ENCODE assay signal across 19 cellular contexts in genomic region chr22:41377846-41378245, GRCh38. TPM values are rescaled to one million over a fixed set of nuclear protein-coding genes. Genes with fewer than 3 reads are reported as not detected.
DNase-seq lines count a peak whose midpoint lies in the region; FAIRE-seq and TF ChIP-seq lines count a peak whose summit lies in the region.
"Had no signal": no experiment of that assay in that cellular context is flagged by ENCODE, and none has a peak within 500 bp of the region (broad histone marks: within the 10 kb centered on the region; RNA-seq: fewer than 3 reads in every experiment).

No MANE protein-coding gene starts in this region.

- no peaks in the 10 kb centered on the region for H3K4me1 Mint-ChIP-seq in Caco-2 (ENCODE audit: low read depth, unreplicated experiment)

- no peaks in the 10 kb centered on the region for H3K27me3 ChIP-seq in BLaER1 treated with 17β-estradiol and CSF1 and Interleukin-3, amounts not matched to agents 10 nM and 100 nM
- H3K27me3 ChIP-seq in H1 (replicated peaks in 1 of 4; ENCODE audit: control insufficient read depth in 3 of 4, extremely low read depth in 1 of 4, insufficient read depth in 3 of 4, low read length in 3 of 4) (no peaks in the 10 kb centered on the region; a peak in 1 of 7 replicates), stomach smooth muscle (ENCODE audit: control insufficient read depth in 1 of 2, insufficient read depth in 2 of 2, low read length in 2 of 2) (no peaks in the 10 kb centered on the region), Caco-2 (replicated peaks; ENCODE audit: control insufficient read depth, insufficient read depth, low read length) (no peaks in the 10 kb centered on the region)

- no peak overlapping the region for H2BK12ac ChIP-seq in H1 (ENCODE audit: low read depth, low read length)

- peaks cover 22% of the 10 kb centered on the region for H3K36me3 Mint-ChIP-seq in Caco-2 (ENCODE audit: insufficient read depth, unreplicated experiment)

- H3K9ac ChIP-seq in BLaER1 treated with 17β-estradiol and CSF1 and Interleukin-3, amounts not matched to agents 10 nM and 100 nM, result peak overlapping the region in 2 of 11 experiments; percentile 28 to 35; a peak in 3 of 22 replicates
- no peak overlapping the region for H3K9ac ChIP-seq in H1 (replicated peaks in 1 of 4; ENCODE audit: extremely low read depth in 1 of 4, low read depth in 3 of 4, low read length in 3 of 4)
- no peak overlapping the region for H3K9ac ChIP-seq in stomach smooth muscle (ENCODE audit: low read length in 2 of 2)

- no peaks in the 10 kb centered on the region for H3K27me3 Mint-ChIP-seq in Caco-2 (ENCODE audit: insufficient read depth, unreplicated experiment)
- H3K27me3 Mint-ChIP-seq: CD4-positive, alpha-beta memory T cell had no signal

- H3K4me3 Mint-ChIP-seq in Caco-2 (ENCODE audit: unreplicated experiment), result no peak overlapping the region
- H3K4me3 Mint-ChIP-seq: CD4-positive, alpha-beta memory T cell; GM23338 had no signal

- H3K79me1 ChIP-seq in H1 (ENCODE audit: low read depth, low read length), result no peaks in the 10 kb centered on the region

- BruUV-seq in Caco-2 (replicated peaks; lab: Mats Ljungman, UMichigan), result no TSS peak

- CTCF ChIA-PET in H1 (lab: Charles Lee; ENCODE audit: partially characterized antibody) (interaction anchor here (1.0 to 1.4 kb wide), 4 partner anchors 24 to 32 kb away, joined by 3 to 5 read pairs (median 4); no protein-coding TSS in a partner anchor), Caco-2 (lab: Charles Lee) (no interaction called here)

- 82 to 100% methylated on average over 1 to 4 of the region's 6 CpGs for WGBS in H1 (ENCODE audit: extremely low coverage in 1 of 2, insufficient coverage in 1 of 2, insufficient read length in 1 of 2, insufficient replicate concordance in 2 of 2, low coverage in 1 of 2, low lambda C conversion rate in 2 of 2, missing lambda C conversion rate in 1 of 2), 2 experiments

- FAIRE-seq in H1 (lab: Jason Lieb, UNC), result no peak

- H3K79me2 ChIP-seq in H1 (ENCODE audit: control insufficient read depth in 1 of 2, insufficient read depth in 2 of 2, low read length in 2 of 2), result no peaks in the 10 kb centered on the region

- no peak overlapping the region for H2BK120ac ChIP-seq in H1 (replicated peaks; ENCODE audit: low read depth, low read length)

- no peak for TF ChIP-seq RAD21 in H1 (IDR thresholded peaks at IDR 0.05 in 1 of 2, conservative IDR thresholded peaks at IDR 0.05 in 1 of 2; ENCODE audit: low read depth in 2 of 2, low read length in 2 of 2)

- H3K4me3 ChIP-seq in BLaER1 treated with 17β-estradiol and CSF1 and Interleukin-3, amounts not matched to agents 10 nM and 100 nM, result no peak overlapping the region
- no peak overlapping the region for H3K4me3 ChIP-seq in H1 (ENCODE audit: extremely low read depth in 1 of 4, insufficient read depth in 2 of 4, low read depth in 3 of 4, low read length in 4 of 4)
- no peak overlapping the region for H3K4me3 ChIP-seq in stomach smooth muscle (ENCODE audit: low read length in 2 of 2)
- no peak overlapping the region for H3K4me3 ChIP-seq in Caco-2 (ENCODE audit: low read depth, low read length)
- H3K4me3 ChIP-seq: GM23338 had no signal

- peaks cover 0 to 5% (median 0%) of the 10 kb centered on the region in 11 experiments; a peak in 3 of 22 replicates for H4K20me1 ChIP-seq in BLaER1 treated with 17β-estradiol and CSF1 and Interleukin-3, amounts not matched to agents 10 nM and 100 nM
- peaks cover 0 to 2% of the 10 kb centered on the region in 2 experiments for H4K20me1 ChIP-seq in H1 (replicated peaks in 1 of 2; ENCODE audit: control insufficient read depth in 1 of 2, insufficient read depth in 2 of 2, low read length in 2 of 2)

- H3K23ac ChIP-seq in H1 (ENCODE audit: insufficient read length), result no peak overlapping the region

- TF ChIP-seq CTCF in H1 (IDR thresholded peaks at IDR 0.05; ENCODE audit: control extremely low read depth in 1 of 3, insufficient read depth in 1 of 3, low read depth in 1 of 3, low read length in 3 of 3) (no peak), Caco-2 (IDR thresholded peaks at IDR 0.05; ENCODE audit: insufficient read depth in 1 of 2, low read depth in 1 of 2, low read length in 1 of 2, severe bottlenecking in 1 of 2, unreplicated experiment in 1 of 2) (no peak)

- H3K27ac ChIP-seq in BLaER1 treated with 17β-estradiol and CSF1 and Interleukin-3, amounts not matched to agents 10 nM and 100 nM, result no peak overlapping the region
- H3K27ac ChIP-seq in H1 (ENCODE audit: low read depth, low read length) (no peak overlapping the region), stomach smooth muscle (ENCODE audit: low read length) (peak overlapping the region; percentile 31)
- H3K27ac ChIP-seq: HL-60, RWPE1 had no signal

- DNase-seq in MV-4-11 (lab: John Stamatoyannopoulos, UW), result peak; percentile 44
- DNase-seq in H1 (ENCODE audit: low read depth in 1 of 2, low spot score in 2 of 2), result no peak
- no peak for DNase-seq in NCI-H2081 treated with DMSO at 0.1 percent for 48 hours (lab: John Stamatoyannopoulos, UW)
- DNase-seq in epidermal melanocyte (ENCODE audit: insufficient read length, low spot score), result no peak
- no peak for DNase-seq in Caco-2
- DNase-seq: AML-193; CD4-positive, alpha-beta memory T cell; DND-41; GDM1; KG1; NCI-H187 treated with DMSO at 0.1 percent for 48 hours; NCI-H2171; NCI-H510A treated with DMSO at 0.1 percent for 48 hours; OCI-M1 had no signal

- H3K36me3 ChIP-seq in BLaER1 treated with 17β-estradiol and CSF1 and Interleukin-3, amounts not matched to agents 10 nM and 100 nM, result no peaks in the 10 kb centered on the region
- H3K36me3 ChIP-seq in H1 (ENCODE audit: control insufficient read depth in 2 of 4, insufficient read depth in 4 of 4, low read length in 3 of 4) (no peaks in the 10 kb centered on the region), stomach smooth muscle (ENCODE audit: control insufficient read depth in 2 of 2, insufficient read depth in 2 of 2, low read length in 2 of 2) (peaks cover 3 to 7% of the 10 kb centered on the region in 2 donors), Caco-2 (ENCODE audit: control insufficient read depth, insufficient read depth, low read length) (no peaks in the 10 kb centered on the region)

- intact Hi-C loops in Caco-2 (cut with micrococcal nuclease; ENCODE audit: unreplicated experiment), result no loop called here

- H2BK20ac ChIP-seq in H1 (ENCODE audit: low read length), result no peak overlapping the region

- H3K4ac ChIP-seq in H1 (replicated peaks; ENCODE audit: insufficient read length, low read depth, low read length), result no peak overlapping the region

- no peak for TF ChIP-seq POLR2A in H1 (IDR thresholded peaks at IDR 0.05; ENCODE audit: control extremely low read depth in 1 of 2, low read depth in 2 of 2, low read length in 2 of 2)

- H2AK5ac ChIP-seq in H1 (ENCODE audit: low read depth, low read length), result no peak overlapping the region

- POLR2A ChIA-PET in H1 (lab: Charles Lee; ENCODE audit: partially characterized antibody), result interaction anchor here (0.7 to 7.5 kb wide), 7 partner anchors 8 to 86 kb away, joined by 3 to 129 read pairs (median 3); partner anchors contain the start of gene TOB2
- POLR2A ChIA-PET in Caco-2 (lab: Charles Lee), result interaction anchor here (0.5 to 0.7 kb wide), 3 partner anchors 14 to 216 kb away, joined by 4 to 8 read pairs (median 4); no protein-coding TSS in a partner anchor

- no peak overlapping the region for H4K5ac ChIP-seq in H1 (ENCODE audit: insufficient read length, low read depth, low read length)

- peaks cover 9% of the 10 kb centered on the region for H3K23me2 ChIP-seq in H1 (ENCODE audit: low read depth, low read length)

- peaks cover 24 to 51% (median 32%) of the 10 kb centered on the region in 10 experiments for H3K4me1 ChIP-seq in BLaER1 treated with 17β-estradiol and CSF1 and Interleukin-3, amounts not matched to agents 10 nM and 100 nM
- H3K4me1 ChIP-seq in H1 (replicated peaks in 1 of 4; ENCODE audit: control insufficient read depth in 3 of 4, insufficient read depth in 4 of 4, low read length in 3 of 4) (peaks cover 0 to 6% (median 5%) of the 10 kb centered on the region in 4 experiments; a peak in 5 of 7 replicates), stomach smooth muscle (ENCODE audit: control insufficient read depth, insufficient read depth, low read length) (peaks cover 16% of the 10 kb centered on the region), Caco-2 (peaks cover 10% of the 10 kb centered on the region)

- no peaks in the 10 kb centered on the region for H3K9me3 Mint-ChIP-seq in Caco-2 (ENCODE audit: unreplicated experiment)
- H3K9me3 Mint-ChIP-seq: CD4-positive, alpha-beta memory T cell; GM23338 had no signal

- no peak overlapping the region for H3K56ac ChIP-seq in H1 (replicated peaks; ENCODE audit: insufficient read length, low read depth, low read length)

- no peak overlapping the region for H3K18ac ChIP-seq in H1 (ENCODE audit: extremely low read depth, low read length)

- H3K14ac ChIP-seq in H1 (ENCODE audit: insufficient read length), result no peak overlapping the region

- peak overlapping the region; percentile 65; the same call in 1 of the 2 replicates for H2BK15ac ChIP-seq in H1 (ENCODE audit: low read length)

- no peak overlapping the region for H4K91ac ChIP-seq in H1 (replicated peaks; ENCODE audit: insufficient read length, low read length)

- H2AFZ ChIP-seq in H1 (ENCODE audit: low read length), result no peak overlapping the region
- H2AFZ ChIP-seq: GM23338 had no signal

- no peak overlapping the region for H2BK5ac ChIP-seq in H1 (ENCODE audit: low read depth, low read length)

- H3K27ac Mint-ChIP-seq in Caco-2 (ENCODE audit: unreplicated experiment), result no peak overlapping the region

- no peak for TF ChIP-seq EP300 in H1 (IDR thresholded peaks at IDR 0.05; ENCODE audit: borderline replicate concordance in 1 of 2, low read depth in 2 of 2, low read length in 2 of 2)

- H4K8ac ChIP-seq in H1 (ENCODE audit: extremely low read depth, insufficient read depth, low read length), result no peak overlapping the region

- H3K9me3 ChIP-seq in BLaER1 treated with 17β-estradiol and CSF1 and Interleukin-3, amounts not matched to agents 10 nM and 100 nM (replicated peaks in 1 of 11), result 0 out of 22 replicates have a peak, but pooled peaks cover 0 to 3% (median 0%) of the 10 kb centered on the region in 11 experiments
- no peaks in the 10 kb centered on the region for H3K9me3 ChIP-seq in H1 (ENCODE audit: insufficient read depth in 2 of 2, low read depth in 1 of 2, low read length in 1 of 2)
- H3K9me3 ChIP-seq in stomach smooth muscle (ENCODE audit: control insufficient read depth in 2 of 2, low read length in 2 of 2), result no peaks in the 10 kb centered on the region
- no peaks in the 10 kb centered on the region for H3K9me3 ChIP-seq in Caco-2

- peak overlapping the region; percentile 23 to 79 (median 44); a peak in 20 of 22 replicates for H3K4me2 ChIP-seq in BLaER1 treated with 17β-estradiol and CSF1 and Interleukin-3, amounts not matched to agents 10 nM and 100 nM
- no peak overlapping the region for H3K4me2 ChIP-seq in H1 (ENCODE audit: insufficient read depth in 1 of 2, low read depth in 2 of 2, low read length in 2 of 2)
- H3K4me2 ChIP-seq: GM23338 had no signal

RNA-seq across cellular contexts. Expression of gene TEF, which starts 3.9 kb away (rescaled TPM):
- total RNA-seq in H1 (2021; fragmentation: NEBNext Ultra II Directional; extraction: Animal tissue kit (Norgen Biotek cat#: 25700)), result 7.4 and 8.9 TPM in 2 replicates
- polyA plus RNA-seq in H1 (2011; rRNA removed), result 9.0 and 14.3 TPM in 2 replicates
- 15.4 TPM for polyA plus RNA-seq in H1 (2011; cell fraction: cytosol; rRNA removed)
- polyA plus RNA-seq in H1 (2011; cell fraction: nucleus; rRNA removed), result 16.9 TPM
- polyA plus RNA-seq in H1 (2012, experiment 1 of 2), result 4.2 to 9.7 TPM (median 7.2 TPM) in 4 replicates
- polyA plus RNA-seq in H1 (2012, experiment 2 of 2), result 6.6 TPM
- polyA plus RNA-seq in H1 (2013, experiment 1 of 2), result 3.7 TPM
- polyA plus RNA-seq in H1 (2013, experiment 2 of 2), result 2.6 TPM
- 22.9 and 32.1 TPM in 2 replicates for polyA minus RNA-seq in H1 (2011; rRNA and poly(A)+ RNA removed)
- polyA minus RNA-seq in H1 (2011; cell fraction: cytosol; rRNA and poly(A)+ RNA removed), result 7.9 TPM
- polyA minus RNA-seq in H1 (2011; cell fraction: nucleus; rRNA and poly(A)+ RNA removed), result 5.2 TPM
- total RNA-seq in Caco-2 (2022), result 13.8 and 17.8 TPM in 2 replicates

Comparison
In these comparisons a context has a peak if more than half of its experiments do, and no peak if none do; other contexts are left out.
1. H3K4me2 ChIP-seq: peak in BLaER1 treated with 17β-estradiol and CSF1 and Interleukin-3, amounts not matched to agents 10 nM and 100 nM (11 of 11); none in H1 (0 of 2).